ENCODE assay signal across 1 cellular context in genomic region chr1:99266731-99267130, GRCh38.
TF ChIP-seq lines count a peak whose summit lies in the region.

No MANE protein-coding gene starts in this region.

TF ChIP-seq in SK-N-SH treated with all-trans-retinoic acid at 6 μM for 48 hours, 23 proteins besides CTCF, POLR2A, EP300 and RAD21 (continued from another document):
- TF ChIP-seq POU6F1 (CRISPR knock-in tag; IDR thresholded peaks at IDR 0.05; ENCODE audit: borderline replicate concordance, low read depth), result no peak
- no peak for TF ChIP-seq ZNF70 (CRISPR knock-in tag; IDR thresholded peaks at IDR 0.05)
- TF ChIP-seq ISL1 (CRISPR knock-in tag; IDR thresholded peaks at IDR 0.05), result no peak
TF ChIP-seq in SK-N-SH treated with all-trans-retinoic acid at 6 μM for 48 hours: peak in this region for 0.
